Comparison of ENCODE assay signal across 13 cellular contexts in genomic region chr11:17273668-17274321, GRCh38. TPM values are rescaled to one million over a fixed set of nuclear protein-coding genes. Genes with fewer than 3 reads are reported as not detected.
DNase-seq lines count a peak whose midpoint lies in the region; ATAC-seq and TF ChIP-seq lines count a peak whose summit lies in the region.
"Had no signal": no experiment of that assay in that cellular context is flagged by ENCODE, and none has a peak within 500 bp of the region (broad histone marks: within the 10 kb centered on the region; RNA-seq: fewer than 3 reads in every experiment).

No MANE protein-coding gene starts in this region.

- TF ChIP-seq CTCF in A673 (conservative IDR thresholded peaks at IDR 0.05; ENCODE audit: low read depth, low read length) (no peak), NB4 (IDR thresholded peaks at IDR 0.05; ENCODE audit: low read depth, low read length) (no peak), colonic mucosa (IDR thresholded peaks at IDR 0.05) (no peak)

- no TSS peak for BruUV-seq in A673 (replicated peaks; lab: Mats Ljungman, UMichigan)

- intact Hi-C loops in A673 (cut with micrococcal nuclease; ENCODE audit: unreplicated experiment) (no loop called here), colonic mucosa (cut with DNase I) (no loop called here)

- DNase-seq in A673 (ENCODE audit: low spot score) = peak; percentile 22
- DNase-seq in GDM1 (lab: John Stamatoyannopoulos, UW) = peak; percentile 5
- peak; percentile 81 for DNase-seq in NB4 (ENCODE audit: low read depth)
- DNase-seq in colonic mucosa = peak; percentile 37
- DNase-seq in activated naive CD4-positive, alpha-beta T cell treated with anti-CD3 and anti-CD28 coated beads, Interleukin-2, amount 50 U/mL, for 16 hours = no peak
- no peak for DNase-seq in activated CD8-positive, alpha-beta memory T cell treated with anti-CD3 and anti-CD28 coated beads for 24 hours
- DNase-seq: activated naive CD8-positive, alpha-beta T cell treated with anti-CD3 and anti-CD28 coated beads for 36 hours; hypothalamus; left ventricle myocardium superior; naive thymus-derived CD8-positive, alpha-beta T cell; NCI-H2107 had no signal

- H3K4me1 ChIP-seq in A673 (ENCODE audit: insufficient read depth, low read length, poor library complexity, severe bottlenecking) (peaks cover 6% of the 10 kb centered on the region), colonic mucosa (no peaks in the 10 kb centered on the region)

- H3K36me3 ChIP-seq in A673 (ENCODE audit: insufficient read depth, low read length, poor library complexity, severe bottlenecking) = no peaks in the 10 kb centered on the region
- H3K36me3 ChIP-seq in colonic mucosa = no peaks in the 10 kb centered on the region

- CTCF ChIA-PET in A673 (lab: Charles Lee) = no interaction called here

- POLR2A ChIA-PET in A673 (lab: Charles Lee; ENCODE audit: low non-redundant PET) = no interaction called here

- no peak for TF ChIP-seq POLR2A in NB4 (IDR thresholded peaks at IDR 0.05; ENCODE audit: extremely low read depth, insufficient read length)

- no peak overlapping the region for H3K9ac ChIP-seq in colonic mucosa (ENCODE audit: low read depth in 2 of 2, low read length in 2 of 2)

- H3K4me3 ChIP-seq in A673 (ENCODE audit: low read depth, low read length, poor library complexity, severe bottlenecking) (no peak overlapping the region), NB4 (ENCODE audit: low read depth, low read length) (no peak overlapping the region), colonic mucosa (no peak overlapping the region)

- H3K27ac ChIP-seq in A673 (ENCODE audit: low read depth, low read length, poor library complexity, severe bottlenecking) (no peak overlapping the region), colonic mucosa (no peak overlapping the region)

- H3K27me3 ChIP-seq in A673 (replicated peaks; ENCODE audit: insufficient read depth, low read depth, low read length, poor library complexity) (no peaks in the 10 kb centered on the region), colonic mucosa (no peaks in the 10 kb centered on the region)

- H3K9me3 ChIP-seq in A673 (ENCODE audit: low read depth, low read length, poor library complexity, severe bottlenecking) (no peaks in the 10 kb centered on the region), colonic mucosa (no peaks in the 10 kb centered on the region)

- ATAC-seq in GM19467 (IDR thresholded peaks at IDR 0.05; ENCODE audit: unreplicated experiment) = no peak
- ATAC-seq in GM19351 (IDR thresholded peaks at IDR 0.05; ENCODE audit: unreplicated experiment) = no peak
- ATAC-seq: left ventricle myocardium superior; naive thymus-derived CD8-positive, alpha-beta T cell had no signal

RNA-seq across cellular contexts. Expression of gene NUCB2, which starts 2.7 kb away (rescaled TPM):
- total RNA-seq in A673 (2021) (39.6 and 46.2 TPM in 2 replicates), colonic mucosa (100 to 1,000 TPM in 1 of 2 donors, 10 to 100 TPM in 1; 60.9 to 111 TPM)

Comparison
In these comparisons a context has a peak if more than half of its experiments do, and no peak if none do; other contexts are left out.
1. DNase-seq: peak in A673 (single experiment), GDM1 (single experiment), NB4 (single experiment) and colonic mucosa (single experiment); none in activated naive CD4-positive, alpha-beta T cell treated with anti-CD3 and anti-CD28 coated beads, Interleukin-2, amount 50 U/mL, for 16 hours (single experiment) and activated CD8-positive, alpha-beta memory T cell treated with anti-CD3 and anti-CD28 coated beads for 24 hours (single experiment).